ENCODE assay signal across 17 cellular contexts in the genomic region with DNA sequence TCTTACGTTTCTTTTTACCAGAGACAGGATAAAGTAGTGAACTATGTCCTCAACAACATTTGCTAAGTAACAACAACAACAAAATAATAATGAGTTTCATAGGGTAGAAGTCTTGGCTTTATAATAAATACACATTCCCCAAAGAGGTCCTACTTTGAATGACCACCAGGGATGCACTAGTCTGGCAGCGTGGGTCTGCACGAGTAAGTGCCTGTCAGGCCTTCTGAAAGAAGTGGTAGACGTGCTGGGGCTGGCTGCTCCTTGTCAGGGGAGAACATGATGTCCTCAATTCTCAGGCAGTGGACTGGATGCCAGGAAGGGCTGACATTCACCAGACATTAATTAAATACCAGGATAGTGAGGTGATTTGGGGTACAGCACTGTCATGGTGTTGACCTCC.
DNase-seq lines count a peak whose midpoint lies in the region; ATAC-seq and TF ChIP-seq lines count a peak whose summit lies in the region.
"Had no signal": no experiment of that assay in that cellular context is flagged by ENCODE, and none has a peak within 500 bp of the region (broad histone marks: within the 10 kb centered on the region; RNA-seq: fewer than 3 reads in every experiment).

No MANE protein-coding gene starts in this region.

- H3K4me1 Mint-ChIP-seq in neural crest cell, result peaks cover 16% of the 10 kb centered on the region

- H3K9me3 Mint-ChIP-seq in neural crest cell, result peaks cover 5% of the 10 kb centered on the region

- peak overlapping the region; percentile 28 for H3K27ac Mint-ChIP-seq in neural crest cell (ENCODE audit: unreplicated experiment)
- H3K27ac Mint-ChIP-seq: activated CD8-positive, alpha-beta T cell treated with anti-CD3 and anti-CD28 coated beads, Interleukin-2, amount 10 ng/mL, durations not matched to agents 7 days and 5 days had no signal

- H3K36me3 Mint-ChIP-seq in neural crest cell (ENCODE audit: low read depth), result peaks cover 6% of the 10 kb centered on the region

- peak; percentile 9 for DNase-seq in DMS 273 (lab: John Stamatoyannopoulos, UW; ENCODE audit: unreplicated experiment)
- DNase-seq in DMS 273 treated with DMSO at 0.1 percent for 48 hours (lab: John Stamatoyannopoulos, UW), result no peak
- DNase-seq in SW480 (ENCODE audit: low spot score), result peak; percentile 6
- DNase-seq in left cardiac atrium, result peak; percentile 30
- no peak for DNase-seq in neural crest cell (ENCODE audit: low read depth, low spot score)
- no peak for DNase-seq in NCI-H1694 (lab: John Stamatoyannopoulos, UW)
- no peak for DNase-seq in SHP77 treated with DMSO at 0.1 percent for 48 hours (lab: John Stamatoyannopoulos, UW)
- DNase-seq in NCI-H146 treated with DMSO at 0.1 percent for 48 hours (lab: John Stamatoyannopoulos, UW; ENCODE audit: unreplicated experiment), result no peak
- DNase-seq: activated CD8-positive, alpha-beta T cell treated with anti-CD3 and anti-CD28 coated beads, Interleukin-2, amount 10 ng/mL, durations not matched to agents 7 days and 5 days; activated naive CD4-positive, alpha-beta T cell treated with anti-CD3 and anti-CD28 coated beads, Interleukin-2, amount 50 U/mL, for 16 hours; activated T-cell treated with anti-CD3 and anti-CD28 coated beads, Interleukin-2, amount 50 U/mL, for 48 hours; GDM1; NCI-H1105; NCI-H2171; NCI-H526 treated with DMSO at 0.1 percent for 48 hours; T-helper 9 cell had no signal

- no peak overlapping the region for H3K4me3 Mint-ChIP-seq in neural crest cell
- H3K4me3 Mint-ChIP-seq: activated CD8-positive, alpha-beta T cell treated with anti-CD3 and anti-CD28 coated beads, Interleukin-2, amount 10 ng/mL, durations not matched to agents 7 days and 5 days had no signal

- peak; percentile 67 to 89 for ATAC-seq in left cardiac atrium
- ATAC-seq: activated CD4-positive, CD25-positive, alpha-beta regulatory T cell treated with anti-CD3 and anti-CD28 coated beads, Interleukin-2, amount 50 U/mL, for 24 hours; activated CD8-positive, alpha-beta T cell treated with anti-CD3 and anti-CD28 coated beads, Interleukin-2, amount 10 ng/mL, durations not matched to agents 7 days and 5 days had no signal

- H3K27me3 Mint-ChIP-seq in neural crest cell (ENCODE audit: low read depth), result no peaks in the 10 kb centered on the region

- no peak for TF ChIP-seq CTCF in neural crest cell (conservative IDR thresholded peaks at IDR 0.05)

- intact Hi-C loops in left cardiac atrium (cut with DNase I), result no loop called here

Comparison
In these comparisons a context has a peak if more than half of its experiments do, and no peak if none do; other contexts are left out.
1. DNase-seq: peak in DMS 273 (single experiment), SW480 (single experiment) and left cardiac atrium (single experiment); none in DMS 273 treated with DMSO at 0.1 percent for 48 hours (single experiment), neural crest cell (single experiment), NCI-H1694 (single experiment), SHP77 treated with DMSO at 0.1 percent for 48 hours (single experiment) and NCI-H146 treated with DMSO at 0.1 percent for 48 hours (single experiment).